In the genomic region with DNA sequence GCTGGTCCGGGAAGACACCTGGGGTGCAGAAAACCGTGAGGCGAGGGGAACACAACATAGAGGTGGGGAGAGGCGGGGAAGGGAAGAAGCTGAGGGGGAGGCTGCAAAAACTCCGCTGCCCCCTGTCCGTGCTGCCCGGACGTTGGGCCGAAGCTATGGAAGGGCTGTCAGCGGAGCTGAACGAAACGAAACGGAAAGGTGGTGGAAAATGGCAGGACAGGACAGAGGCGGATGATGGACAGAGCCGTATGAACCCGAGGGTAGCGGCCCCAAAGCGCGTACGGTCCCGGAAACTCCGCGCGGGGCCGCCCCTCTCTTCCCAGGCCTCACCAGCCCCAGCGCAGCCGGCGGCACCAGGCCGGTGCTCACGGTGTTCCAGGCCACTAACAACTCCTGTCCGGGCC, we compare ENCODE assay signal across 8 cellular contexts. TPM values are rescaled to one million over a fixed set of nuclear protein-coding genes. Genes with fewer than 3 reads are reported as not detected.
A peak's percentile ranks its signal among the peaks of the same experiment; 100 is the strongest.
DNase-seq lines count a peak whose midpoint lies in the region; ATAC-seq and TF ChIP-seq lines count a peak whose summit lies in the region.

No MANE protein-coding gene starts in this region.

- H3K4me3 ChIP-seq in GM12875 (ENCODE audit: low read depth, low read length) (peak overlapping the region; percentile 84), SK-N-MC (peak overlapping the region; percentile 97), fibroblast of pulmonary artery (replicated peaks; ENCODE audit: low read depth, low read length) (peak overlapping the region; percentile 94), psoas muscle (peak overlapping the region; percentile 93)

- peak in 1 of 4 donors; percentile 32 for ATAC-seq in psoas muscle
- ATAC-seq in HG03520 (IDR thresholded peaks at IDR 0.05; ENCODE audit: unreplicated experiment) = no peak

- no peak for TF ChIP-seq CTCF in GM12875 (IDR thresholded peaks at IDR 0.05; ENCODE audit: borderline replicate concordance, insufficient read depth, low read depth, low read length)
- TF ChIP-seq CTCF in fibroblast of pulmonary artery (IDR thresholded peaks at IDR 0.05; ENCODE audit: low read length, missing control alignments) = no peak
- TF ChIP-seq CTCF in psoas muscle (IDR thresholded peaks at IDR 0.05) = no peak

- WGBS in psoas muscle, 3 donors = 0 to 1% (median 0%) methylated on average over 27 to 31 of the region's 31 CpGs

- H3K4me1 ChIP-seq in psoas muscle = peaks cover 43% of the 10 kb centered on the region

- intact Hi-C loops in psoas muscle (cut with DNase I) = loop anchor here (1.0 to 5.0 kb wide), 3 partner anchors 17 to 39 kb away; a partner anchor contains a TSS

- H3K27ac ChIP-seq in SK-N-MC (peak overlapping the region; percentile 62), psoas muscle (peak overlapping the region; percentile 97)

- H3K9me3 ChIP-seq in SK-N-MC (ENCODE audit: low read depth, low read length) (no peaks in the 10 kb centered on the region), psoas muscle (no peaks in the 10 kb centered on the region)

- H3K36me3 ChIP-seq in SK-N-MC (ENCODE audit: insufficient read depth, low read length) (peaks cover 12% of the 10 kb centered on the region; the same call in 1 of the 2 replicates), psoas muscle (ENCODE audit: insufficient read depth in 1 of 2, low read depth in 1 of 2) (peaks cover 3 to 59% of the 10 kb centered on the region in 2 donors)

- DNase-seq in SK-N-MC (ENCODE audit: low read depth, low spot score) = no peak
- no peak for DNase-seq in fibroblast of pulmonary artery (ENCODE audit: low read depth)
- DNase-seq in psoas muscle = no peak
- DNase-seq in globus pallidus (ENCODE audit: low spot score) = no peak
- no peak for DNase-seq in central memory CD4-positive, alpha-beta T cell
- no peak for DNase-seq in RPMI8226

- peak overlapping the region; percentile 96 for H3K9ac ChIP-seq in SK-N-MC (ENCODE audit: insufficient read length)

- H3K27me3 ChIP-seq in psoas muscle (ENCODE audit: insufficient read depth in 3 of 3, low read length in 2 of 3) = no peaks in the 10 kb centered on the region

RNA-seq across cellular contexts. Expression of a gene that starts 0.3 kb away (rescaled TPM):
- 10 to 100 TPM; 20.5 to 32.1 (median 24.3) TPM for total RNA-seq in psoas muscle
- polyA plus RNA-seq in psoas muscle = 10 to 100 TPM; 13.0 to 22.6 (median 21.6) TPM

RNA-seq across cellular contexts. Expression of a gene that starts 0.4 kb away (rescaled TPM):
- total RNA-seq in psoas muscle = 10 to 100 TPM; 51.5 to 65.4 (median 54.4) TPM
- polyA plus RNA-seq in psoas muscle = 100 to 1,000 TPM; 101 to 176 (median 142) TPM

RNA-seq across cellular contexts. Expression of a gene that starts 12.5 kb away (rescaled TPM):
- total RNA-seq in psoas muscle = 10 to 100 TPM in 2 of 4 donors, 1 to 10 TPM in 2; 8.0 to 11.3 (median 9.8) TPM
- polyA plus RNA-seq in psoas muscle = 10 to 100 TPM in 1 of 3 donors, 1 to 10 TPM in 2; 3.6 to 11.1 (median 6.7) TPM

RNA-seq across cellular contexts. Expression of a gene that starts 16.2 kb away (rescaled TPM):
- total RNA-seq in psoas muscle = not detected
- not detected for polyA plus RNA-seq in psoas muscle

RNA-seq across cellular contexts. Expression of a gene that starts 17.4 kb away (rescaled TPM):
- 10 to 100 TPM; 31.2 to 40.1 (median 36.0) TPM for total RNA-seq in psoas muscle
- polyA plus RNA-seq in psoas muscle = 10 to 100 TPM; 30.6 to 71.6 (median 47.7) TPM
